In the genomic region with DNA sequence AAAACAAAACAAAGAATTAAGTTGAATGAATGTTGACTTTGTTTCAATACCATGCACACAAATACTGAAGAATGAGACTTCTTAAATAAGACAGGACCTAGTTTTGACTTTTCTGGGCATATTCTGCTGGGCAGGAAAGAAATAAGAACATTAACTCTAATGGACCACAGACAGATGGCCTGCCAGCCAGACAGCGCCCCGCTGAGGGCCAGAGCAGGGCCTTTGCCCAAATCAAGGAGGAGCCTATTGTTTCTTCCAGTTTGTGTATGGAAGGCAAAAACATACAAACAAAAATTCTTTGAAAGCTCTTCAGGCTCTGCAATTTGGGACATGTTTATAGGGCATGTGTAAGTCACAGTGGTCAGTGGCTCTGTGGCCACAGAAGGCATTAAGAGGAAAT, we compare ENCODE assay signal across 30 cellular contexts. TPM values are rescaled to one million over a fixed set of nuclear protein-coding genes. Genes with fewer than 3 reads are reported as not detected.
"Had no signal": no experiment of that assay in that cellular context is flagged by ENCODE, and none has a peak within 500 bp of the region (broad histone marks: within the 10 kb centered on the region; RNA-seq: fewer than 3 reads in every experiment).

No MANE protein-coding gene starts in this region.

- H3K9me3 Mint-ChIP-seq: activated CD4-positive, alpha-beta memory T cell treated with anti-CD3 and anti-CD28 coated beads for 36 hours; activated CD4-positive, alpha-beta T cell treated with anti-CD3 and anti-CD28 coated beads, Interleukin-2, amount 10 ng/mL, durations not matched to agents 7 days and 5 days; activated naive CD4-positive, alpha-beta T cell treated with anti-CD3 and anti-CD28 coated beads, Interleukin-2, amount 10 ng/mL, durations not matched to agents 7 days and 5 days; activated naive CD8-positive, alpha-beta T cell treated with anti-CD3 and anti-CD28 coated beads for 36 hours; activated T-helper 17 cell treated with anti-CD3 and anti-CD28 coated beads, Interleukin-2, amount 50 U/mL, for 72 hours; T-cell had no signal

- H3K27me3 ChIP-seq: brain microvascular endothelial cell, cardiac muscle cell, SJSA1 had no signal

- H3K4me1 ChIP-seq: SJSA1 had no signal

- H3K36me3 ChIP-seq: brain microvascular endothelial cell, cardiac muscle cell, SJSA1 had no signal

- H3K27me3 Mint-ChIP-seq: activated CD4-positive, alpha-beta memory T cell treated with anti-CD3 and anti-CD28 coated beads for 36 hours; activated CD4-positive, alpha-beta T cell treated with anti-CD3 and anti-CD28 coated beads, Interleukin-2, amount 10 ng/mL, durations not matched to agents 7 days and 5 days; activated naive CD8-positive, alpha-beta T cell treated with anti-CD3 and anti-CD28 coated beads for 36 hours; activated T-helper 17 cell treated with anti-CD3 and anti-CD28 coated beads, Interleukin-2, amount 50 U/mL, for 72 hours; T-cell had no signal

- H3K27ac ChIP-seq: brain microvascular endothelial cell, cardiac muscle cell, SJSA1 had no signal

- FAIRE-seq: RCC 7860, TTC549 had no signal

- H3K36me3 Mint-ChIP-seq: activated CD4-positive, alpha-beta memory T cell treated with anti-CD3 and anti-CD28 coated beads for 36 hours; activated naive CD4-positive, alpha-beta T cell treated with anti-CD3 and anti-CD28 coated beads, Interleukin-2, amount 10 ng/mL, durations not matched to agents 7 days and 5 days; activated naive CD8-positive, alpha-beta T cell treated with anti-CD3 and anti-CD28 coated beads for 36 hours; T-cell had no signal

- H3K4me3 Mint-ChIP-seq: activated CD4-positive, alpha-beta memory T cell treated with anti-CD3 and anti-CD28 coated beads for 36 hours; activated CD4-positive, alpha-beta T cell treated with anti-CD3 and anti-CD28 coated beads, Interleukin-2, amount 10 ng/mL, durations not matched to agents 7 days and 5 days; activated naive CD4-positive, alpha-beta T cell treated with anti-CD3 and anti-CD28 coated beads, Interleukin-2, amount 10 ng/mL, durations not matched to agents 7 days and 5 days; activated naive CD8-positive, alpha-beta T cell treated with anti-CD3 and anti-CD28 coated beads for 36 hours; activated T-helper 17 cell treated with anti-CD3 and anti-CD28 coated beads, Interleukin-2, amount 50 U/mL, for 72 hours; T-cell had no signal

- ATAC-seq: activated T-helper 17 cell treated with anti-CD3 and anti-CD28 coated beads, Interleukin-2, amount 50 U/mL, for 72 hours; PC-3; SK-N-SH treated with all-trans-retinoic acid at 6 μM for 48 hours; T-cell had no signal

- H3K4me1 Mint-ChIP-seq: activated CD4-positive, alpha-beta T cell treated with anti-CD3 and anti-CD28 coated beads, Interleukin-2, amount 10 ng/mL, durations not matched to agents 7 days and 5 days; activated naive CD4-positive, alpha-beta T cell treated with anti-CD3 and anti-CD28 coated beads, Interleukin-2, amount 10 ng/mL, durations not matched to agents 7 days and 5 days; activated naive CD8-positive, alpha-beta T cell treated with anti-CD3 and anti-CD28 coated beads for 36 hours; activated T-helper 17 cell treated with anti-CD3 and anti-CD28 coated beads, Interleukin-2, amount 50 U/mL, for 72 hours; T-cell had no signal

- H3K27ac Mint-ChIP-seq: activated CD4-positive, alpha-beta memory T cell treated with anti-CD3 and anti-CD28 coated beads for 36 hours; activated CD4-positive, alpha-beta T cell treated with anti-CD3 and anti-CD28 coated beads, Interleukin-2, amount 10 ng/mL, durations not matched to agents 7 days and 5 days; activated naive CD4-positive, alpha-beta T cell treated with anti-CD3 and anti-CD28 coated beads, Interleukin-2, amount 10 ng/mL, durations not matched to agents 7 days and 5 days; activated naive CD8-positive, alpha-beta T cell treated with anti-CD3 and anti-CD28 coated beads for 36 hours; activated T-helper 17 cell treated with anti-CD3 and anti-CD28 coated beads, Interleukin-2, amount 50 U/mL, for 72 hours; T-cell had no signal

- DNase-seq: activated CD4-positive, alpha-beta memory T cell treated with anti-CD3 and anti-CD28 coated beads for 36 hours; activated CD4-positive, alpha-beta T cell treated with anti-CD3 and anti-CD28 coated beads, Interleukin-2, amount 10 ng/mL, durations not matched to agents 7 days and 5 days; activated CD4-positive, CD25-positive, alpha-beta regulatory T cell; activated CD8-positive, alpha-beta memory T cell treated with anti-CD3 and anti-CD28 coated beads for 24 hours; activated gamma-delta T cell; activated naive CD4-positive, alpha-beta T cell treated with anti-CD3 and anti-CD28 coated beads, Interleukin-2, amount 10 ng/mL, durations not matched to agents 7 days and 5 days; activated naive CD8-positive, alpha-beta T cell treated with anti-CD3 and anti-CD28 coated beads for 36 hours; activated T-cell treated with anti-CD3 and anti-CD28 coated beads for 4 hours; activated T-cell treated with anti-CD3 and anti-CD28 coated beads, Interleukin-2, amount 50 U/mL, for 48 hours; brain microvascular endothelial cell; Karpas-422; MM.1S; NCI-H1092; NCI-H1417; NCI-H1694; NCI-H2029; NCI-H2107; NCI-H446; NCI-H524; PC-3; SHP77; T-cell; T-helper 2 cell; T1000 had no signal

- H3K4me3 ChIP-seq: cardiac muscle cell, SJSA1 had no signal

- H3K9me3 ChIP-seq: SJSA1 had no signal

RNA-seq across cellular contexts. Expression of a gene that starts 44.4 kb away (rescaled TPM):
- total RNA-seq: activated CD4-positive, alpha-beta memory T cell treated with anti-CD3 and anti-CD28 coated beads for 36 hours; activated CD4-positive, alpha-beta T cell treated with anti-CD3 and anti-CD28 coated beads, Interleukin-2, amount 10 ng/mL, durations not matched to agents 7 days and 5 days; activated T-helper 17 cell treated with anti-CD3 and anti-CD28 coated beads, Interleukin-2, amount 50 U/mL, for 72 hours had no signal
